8 cellular contexts compared by ENCODE assay signal in the genomic region with DNA sequence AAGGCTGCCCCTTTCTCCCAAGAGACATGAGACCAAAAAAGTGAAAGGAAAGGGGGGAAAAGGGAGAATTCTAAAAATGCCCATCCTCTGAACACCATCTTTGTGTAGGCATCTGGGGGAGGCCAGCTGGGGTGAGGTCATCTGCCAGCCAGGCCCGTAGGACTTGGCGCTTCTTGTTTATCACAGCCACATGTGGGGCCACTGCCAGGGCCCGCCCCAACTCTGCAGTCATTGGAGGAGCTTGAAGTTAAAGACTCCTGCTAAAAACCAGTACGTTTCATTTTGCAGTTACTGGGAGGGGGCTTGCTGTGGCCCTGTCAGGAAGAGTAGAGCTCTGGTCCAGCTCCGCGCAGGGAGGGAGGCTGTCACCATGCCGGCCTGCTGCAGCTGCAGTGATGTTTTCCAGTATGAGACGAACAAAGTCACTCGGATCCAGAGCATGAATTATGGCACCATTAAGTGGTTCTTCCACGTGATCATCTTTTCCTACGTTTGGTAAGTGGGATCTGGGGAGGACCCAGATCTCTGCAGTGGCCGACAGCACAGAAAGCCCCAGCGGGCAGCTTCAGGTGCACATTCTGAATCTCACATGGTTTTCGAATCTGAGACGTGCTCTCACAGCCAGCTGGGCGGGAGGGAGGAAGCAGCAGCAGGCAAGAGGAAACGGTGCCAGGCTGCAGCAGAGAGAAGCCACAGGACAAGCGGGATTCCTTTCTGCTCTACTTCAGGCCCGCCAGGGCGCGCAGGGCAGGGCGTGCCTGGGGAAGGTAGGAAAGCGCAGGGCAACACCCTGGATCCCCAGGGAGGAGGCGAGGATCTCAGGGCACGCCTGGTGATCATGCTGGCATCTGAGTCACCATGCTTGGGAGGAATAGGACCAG. TPM values are rescaled to one million over a fixed set of nuclear protein-coding genes. Genes with fewer than 3 reads are reported as not detected.
DNase-seq lines count a peak whose midpoint lies in the region; ATAC-seq and TF ChIP-seq lines count a peak whose summit lies in the region.

Gene P2RX7, plus strand, starts transcription at position 276 of the 881 bp plus-strand sequence. Its CDS starts 95 bp downstream, at position 371.

- peak; percentile 69 for DNase-seq in Calu3
- DNase-seq in NCI-H524 (lab: John Stamatoyannopoulos, UW), result peak; percentile 12 to 60
- peak; percentile 36 for DNase-seq in activated CD8-positive, alpha-beta memory T cell treated with anti-CD3 and anti-CD28 coated beads, Interleukin-2, amount 50 U/mL, for 4 hours
- peak; percentile 57 for DNase-seq in epithelial cell of prostate (ENCODE audit: low read depth, low spot score)
- peak; percentile 60 for DNase-seq in stimulated activated naive CD8-positive, alpha-beta T cell treated with anti-CD3 and anti-CD28 coated beads, Interleukin-15, Interleukin-2, amounts not matched to agents 100 U/mL and 50 U/mL, for 24 hours

- no peaks in the 10 kb centered on the region for H3K36me3 ChIP-seq in HEK293 (ENCODE audit: control insufficient read depth in 2 of 2, insufficient read depth in 1 of 2, low read length in 2 of 2)
- H3K36me3 ChIP-seq in mesodermal cell (ENCODE audit: control insufficient read depth, insufficient read depth, low read length), result no peaks in the 10 kb centered on the region

- H3K9me3 ChIP-seq in HEK293 (ENCODE audit: control insufficient read depth, insufficient read depth, low read depth, low read length), result no peaks in the 10 kb centered on the region
- H3K9me3 ChIP-seq in mesodermal cell (ENCODE audit: control insufficient read depth, low read length), result no peaks in the 10 kb centered on the region

- H3K4me3 ChIP-seq in HEK293 (ENCODE audit: low read depth, low read length), result no peak within 1 kb of the TSS
- peak within 1 kb of the TSS; percentile 19 for H3K4me3 ChIP-seq in mesodermal cell (ENCODE audit: extremely low read depth, insufficient read depth, low read length, poor library complexity, severe bottlenecking)

- no peak within 1 kb of the TSS for H3K4me3 Mint-ChIP-seq in Calu3 (ENCODE audit: low read depth, unreplicated experiment)

- no peaks in the 10 kb centered on the region for H3K4me1 ChIP-seq in HEK293 (ENCODE audit: control insufficient read depth, insufficient read depth, low read length)
- peaks cover 15% of the 10 kb centered on the region for H3K4me1 ChIP-seq in mesodermal cell (ENCODE audit: control insufficient read depth, insufficient read depth, low read length, poor library complexity, severe bottlenecking)

- WGBS in mesodermal cell (ENCODE audit: insufficient coverage in 2 of 2), 2 experiments, result 40 to 44% methylated on average over 22 of the region's 25 CpGs

- peak; percentile 48 for ATAC-seq in stimulated activated naive CD8-positive, alpha-beta T cell treated with anti-CD3 and anti-CD28 coated beads, Interleukin-15, Interleukin-2, amounts not matched to agents 100 U/mL and 50 U/mL, for 24 hours
- ATAC-seq in HG02798 (IDR thresholded peaks at IDR 0.05; ENCODE audit: poor library complexity, unreplicated experiment), result no peak

- peaks cover 34% of the 10 kb centered on the region for H3K27me3 Mint-ChIP-seq in Calu3 (ENCODE audit: unreplicated experiment)

- no TSS peak for BruUV-seq in Calu3 (replicated peaks; lab: Mats Ljungman, UMichigan)

- intact Hi-C loops in Calu3 (cut with micrococcal nuclease; ENCODE audit: unreplicated experiment), result no loop called here

- peaks cover 2% of the 10 kb centered on the region for H3K9me3 Mint-ChIP-seq in Calu3 (ENCODE audit: low read depth, unreplicated experiment)

- H3K4me1 Mint-ChIP-seq in Calu3 (ENCODE audit: low read depth, unreplicated experiment), result peaks cover 23% of the 10 kb centered on the region

- no peak for TF ChIP-seq CTCF in Calu3 (IDR thresholded peaks at IDR 0.05; ENCODE audit: unreplicated experiment)
- no peak for TF ChIP-seq CTCF in HEK293 (tag by site-specific recombination; IDR thresholded peaks at IDR 0.05)

- CTCF ChIA-PET in Calu3 (lab: Charles Lee) (no interaction called here), HEK293 (lab: Yijun Ruan, JAX) (interaction anchor here (0.8 kb wide), 1 partner anchor 551 kb away, joined by 3 read pairs; the partner anchor contains the start of gene POP5)

- H3K27ac Mint-ChIP-seq in Calu3 (ENCODE audit: unreplicated experiment), result no peak within 1 kb of the TSS

- no peaks in the 10 kb centered on the region for H3K36me3 Mint-ChIP-seq in Calu3 (ENCODE audit: insufficient read depth, unreplicated experiment)

- POLR2A ChIA-PET in HEK293 (lab: Yijun Ruan, JAX), result interaction anchor here (0.9 kb wide), 1 partner anchor 8 kb away, joined by 3 read pairs; no protein-coding TSS in a partner anchor

- H3K27ac ChIP-seq in HEK293 (ENCODE audit: extremely low read depth, low read depth, low read length) (no peak within 1 kb of the TSS), epithelial cell of prostate (peak within 1 kb of the TSS; percentile 50), mesodermal cell (ENCODE audit: low read depth, low read length, severe bottlenecking) (peak within 1 kb of the TSS; percentile 4)

TF ChIP-seq in HEK293, 187 proteins besides CTCF, POLR2A, EP300 and RAD21 (continues in another document):
- peak; percentile 94 for TF ChIP-seq KLF1 (tag by site-specific recombination; IDR thresholded peaks at IDR 0.05)
- TF ChIP-seq ZNF692 (tag by site-specific recombination; IDR thresholded peaks at IDR 0.05), result peak; percentile 81
- peak; percentile 73 for TF ChIP-seq ZIC2 (tag by site-specific recombination; IDR thresholded peaks at IDR 0.05)
- TF ChIP-seq, protein P1, sequence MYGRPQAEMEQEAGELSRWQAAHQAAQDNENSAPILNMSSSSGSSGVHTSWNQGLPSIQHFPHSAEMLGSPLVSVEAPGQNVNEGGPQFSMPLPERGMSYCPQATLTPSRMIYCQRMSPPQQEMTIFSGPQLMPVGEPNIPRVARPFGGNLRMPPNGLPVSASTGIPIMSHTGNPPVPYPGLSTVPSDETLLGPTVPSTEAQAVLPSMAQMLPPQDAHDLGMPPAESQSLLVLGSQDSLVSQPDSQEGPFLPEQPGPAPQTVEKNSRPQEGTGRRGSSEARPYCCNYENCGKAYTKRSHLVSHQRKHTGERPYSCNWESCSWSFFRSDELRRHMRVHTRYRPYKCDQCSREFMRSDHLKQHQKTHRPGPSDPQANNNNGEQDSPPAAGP (tag by site-specific recombination; IDR thresholded peaks at IDR 0.05), result 0 out of 2 replicates have a peak, but pooled peaks have one; percentile 23
- TF ChIP-seq ZNF223 (tag by site-specific recombination; IDR thresholded peaks at IDR 0.05), result no peak
- TF ChIP-seq SALL2 (tag by site-specific recombination; IDR thresholded peaks at IDR 0.05; ENCODE audit: borderline replicate concordance), result no peak
- peak; percentile 83 for TF ChIP-seq ZFP69B (tag by site-specific recombination; IDR thresholded peaks at IDR 0.05)
- no peak for TF ChIP-seq ZNF37A (tag by site-specific recombination; IDR thresholded peaks at IDR 0.05)
- TF ChIP-seq ZNF214 (tag by site-specific recombination; IDR thresholded peaks at IDR 0.05; ENCODE audit: borderline replicate concordance), result no peak
- TF ChIP-seq ZFHX2 (tag by site-specific recombination; conservative IDR thresholded peaks at IDR 0.05), result peak; percentile 29
- TF ChIP-seq ZNF23 (tag by site-specific recombination; IDR thresholded peaks at IDR 0.05; ENCODE audit: borderline replicate concordance), result no peak
- TF ChIP-seq ZNF24 (tag by site-specific recombination; IDR thresholded peaks at IDR 0.05), result no peak
- TF ChIP-seq, protein P2, sequence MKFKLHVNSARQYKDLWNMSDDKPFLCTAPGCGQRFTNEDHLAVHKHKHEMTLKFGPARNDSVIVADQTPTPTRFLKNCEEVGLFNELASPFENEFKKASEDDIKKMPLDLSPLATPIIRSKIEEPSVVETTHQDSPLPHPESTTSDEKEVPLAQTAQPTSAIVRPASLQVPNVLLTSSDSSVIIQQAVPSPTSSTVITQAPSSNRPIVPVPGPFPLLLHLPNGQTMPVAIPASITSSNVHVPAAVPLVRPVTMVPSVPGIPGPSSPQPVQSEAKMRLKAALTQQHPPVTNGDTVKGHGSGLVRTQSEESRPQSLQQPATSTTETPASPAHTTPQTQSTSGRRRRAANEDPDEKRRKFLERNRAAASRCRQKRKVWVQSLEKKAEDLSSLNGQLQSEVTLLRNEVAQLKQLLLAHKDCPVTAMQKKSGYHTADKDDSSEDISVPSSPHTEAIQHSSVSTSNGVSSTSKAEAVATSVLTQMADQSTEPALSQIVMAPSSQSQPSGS (tag by site-specific recombination; IDR thresholded peaks at IDR 0.05; ENCODE audit: low read depth), result 0 out of 2 replicates have a peak, but pooled peaks have one; percentile 27
- TF ChIP-seq ZBTB8A (tag by site-specific recombination; IDR thresholded peaks at IDR 0.05), result no peak
- peak; percentile 42 for TF ChIP-seq ZBTB17 (tag by site-specific recombination; IDR thresholded peaks at IDR 0.05)
- TF ChIP-seq ZSCAN4 (tag by site-specific recombination; IDR thresholded peaks at IDR 0.05), result no peak
- TF ChIP-seq SP2 (tag by site-specific recombination; IDR thresholded peaks at IDR 0.05), result peak; percentile 35; the same call in 1 of the 2 replicates
- no peak for TF ChIP-seq EGR2 (tag by site-specific recombination; IDR thresholded peaks at IDR 0.05; ENCODE audit: low read depth)
- TF ChIP-seq OSR2 (tag by site-specific recombination; IDR thresholded peaks at IDR 0.05), result no peak

RNA-seq across cellular contexts. Expression of gene P2RX7, which starts in this region (rescaled TPM):
- not detected in 2 replicates for total RNA-seq in Calu3 (2022)
- 0.74 TPM for polyA plus RNA-seq in mesodermal cell (2013, experiment 1 of 2)
- polyA plus RNA-seq in mesodermal cell (2013, experiment 2 of 2), result 0.61 TPM

Comparison
In these comparisons a context has a peak if more than half of its experiments do, and no peak if none do; other contexts are left out.
1. Peak in DNase-seq in Calu3; RNA of the gene not detected or under 1 TPM.